ENCODE assay signal across 1 cellular context in the genomic region with DNA sequence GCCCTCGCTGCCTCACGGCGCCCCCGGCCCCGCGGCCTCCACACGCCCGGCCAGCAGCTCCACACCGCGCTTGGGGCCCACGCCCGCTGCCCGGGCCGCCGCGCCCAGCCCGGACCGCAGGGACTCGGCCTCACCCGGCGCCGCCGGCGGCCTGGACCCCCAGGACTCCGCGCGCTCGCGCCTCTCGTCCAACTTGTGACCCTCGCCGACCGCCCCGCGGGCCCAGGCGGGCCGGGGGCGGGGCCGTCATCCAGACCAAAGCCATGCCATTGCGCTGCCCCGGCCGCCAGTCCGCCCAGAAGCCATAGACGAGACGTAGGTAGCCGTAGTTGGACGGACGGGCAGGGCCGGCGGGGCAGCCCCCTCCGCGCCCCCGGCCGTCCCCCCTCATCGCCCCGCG.
TF ChIP-seq lines count a peak whose summit lies in the region.

No MANE protein-coding gene starts in this region.

TF ChIP-seq in GM23338, 12 proteins besides CTCF, POLR2A, EP300 and RAD21 (continued from another document):
- TF ChIP-seq, protein P1, sequence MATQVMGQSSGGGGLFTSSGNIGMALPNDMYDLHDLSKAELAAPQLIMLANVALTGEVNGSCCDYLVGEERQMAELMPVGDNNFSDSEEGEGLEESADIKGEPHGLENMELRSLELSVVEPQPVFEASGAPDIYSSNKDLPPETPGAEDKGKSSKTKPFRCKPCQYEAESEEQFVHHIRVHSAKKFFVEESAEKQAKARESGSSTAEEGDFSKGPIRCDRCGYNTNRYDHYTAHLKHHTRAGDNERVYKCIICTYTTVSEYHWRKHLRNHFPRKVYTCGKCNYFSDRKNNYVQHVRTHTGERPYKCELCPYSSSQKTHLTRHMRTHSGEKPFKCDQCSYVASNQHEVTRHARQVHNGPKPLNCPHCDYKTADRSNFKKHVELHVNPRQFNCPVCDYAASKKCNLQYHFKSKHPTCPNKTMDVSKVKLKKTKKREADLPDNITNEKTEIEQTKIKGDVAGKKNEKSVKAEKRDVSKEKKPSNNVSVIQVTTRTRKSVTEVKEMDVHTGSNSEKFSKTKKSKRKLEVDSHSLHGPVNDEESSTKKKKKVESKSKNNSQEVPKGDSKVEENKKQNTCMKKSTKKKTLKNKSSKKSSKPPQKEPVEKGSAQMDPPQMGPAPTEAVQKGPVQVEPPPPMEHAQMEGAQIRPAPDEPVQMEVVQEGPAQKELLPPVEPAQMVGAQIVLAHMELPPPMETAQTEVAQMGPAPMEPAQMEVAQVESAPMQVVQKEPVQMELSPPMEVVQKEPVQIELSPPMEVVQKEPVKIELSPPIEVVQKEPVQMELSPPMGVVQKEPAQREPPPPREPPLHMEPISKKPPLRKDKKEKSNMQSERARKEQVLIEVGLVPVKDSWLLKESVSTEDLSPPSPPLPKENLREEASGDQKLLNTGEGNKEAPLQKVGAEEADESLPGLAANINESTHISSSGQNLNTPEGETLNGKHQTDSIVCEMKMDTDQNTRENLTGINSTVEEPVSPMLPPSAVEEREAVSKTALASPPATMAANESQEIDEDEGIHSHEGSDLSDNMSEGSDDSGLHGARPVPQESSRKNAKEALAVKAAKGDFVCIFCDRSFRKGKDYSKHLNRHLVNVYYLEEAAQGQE (IDR thresholded peaks at IDR 0.05; ENCODE audit: unreplicated experiment) = no peak
